ENCODE assay signal across 8 cellular contexts in genomic region chr2:161992526-161992925, GRCh38.
DNase-seq lines count a peak whose midpoint lies in the region; ATAC-seq and TF ChIP-seq lines count a peak whose summit lies in the region.

No MANE protein-coding gene starts in this region.

- intact Hi-C loops in lower leg skin (cut with DNase I; ENCODE audit: low total_unique reads): no loop called here

- TF ChIP-seq POLR2A in erythroblast (IDR thresholded peaks at IDR 0.05; ENCODE audit: low read length) (no peak), lower leg skin (IDR thresholded peaks at IDR 0.05) (no peak)

- POLR2A ChIA-PET in RWPE1 (lab: Yijun Ruan, JAX; ENCODE audit: low non-redundant PET): no interaction called here

- DNase-seq in activated CD4-positive, alpha-beta T cell treated with anti-CD3 and anti-CD28 coated beads for 1 hour: peak; percentile 12
- DNase-seq in fibroblast of villous mesenchyme (ENCODE audit: low read depth) (peak; percentile 68), erythroblast (lab: John Stamatoyannopoulos, UW) (no peak), RWPE1 (ENCODE audit: low spot score) (no peak), lower leg skin (ENCODE audit: low spot score in 2 of 2) (no peak)

- TF ChIP-seq CTCF in fibroblast of villous mesenchyme (IDR thresholded peaks at IDR 0.05; ENCODE audit: insufficient read depth, low read depth, low read length) (no peak), RWPE1 (conservative IDR thresholded peaks at IDR 0.05; ENCODE audit: low read depth) (no peak), lower leg skin (IDR thresholded peaks at IDR 0.05) (no peak)

- no peak overlapping the region for H3K27ac ChIP-seq in RWPE1

- peak; percentile 83 for ATAC-seq in GM18498 (IDR thresholded peaks at IDR 0.05; ENCODE audit: unreplicated experiment)
- peak; percentile 40 for ATAC-seq in HG02938 (IDR thresholded peaks at IDR 0.05; ENCODE audit: unreplicated experiment)
- ATAC-seq in GM19452 (IDR thresholded peaks at IDR 0.05; ENCODE audit: unreplicated experiment): no peak

- H3K4me3 ChIP-seq in fibroblast of villous mesenchyme (ENCODE audit: low read depth, low read length) (no peak overlapping the region), lower leg skin (ENCODE audit: low read depth, poor library complexity, severe bottlenecking) (no peak overlapping the region)

- 27 to 35% methylated on average over 3 of the region's 3 CpGs for WGBS in lower leg skin, 2 donors

- CTCF ChIA-PET in RWPE1 (lab: Yijun Ruan, JAX): no interaction called here

Comparison
In these comparisons a context has a peak if more than half of its experiments do, and no peak if none do; other contexts are left out.
1. DNase-seq: peak in activated CD4-positive, alpha-beta T cell treated with anti-CD3 and anti-CD28 coated beads for 1 hour (single experiment) and fibroblast of villous mesenchyme (single experiment); none in erythroblast (0 of 2), RWPE1 (single experiment) and lower leg skin (0 of 2).